In the genomic region with DNA sequence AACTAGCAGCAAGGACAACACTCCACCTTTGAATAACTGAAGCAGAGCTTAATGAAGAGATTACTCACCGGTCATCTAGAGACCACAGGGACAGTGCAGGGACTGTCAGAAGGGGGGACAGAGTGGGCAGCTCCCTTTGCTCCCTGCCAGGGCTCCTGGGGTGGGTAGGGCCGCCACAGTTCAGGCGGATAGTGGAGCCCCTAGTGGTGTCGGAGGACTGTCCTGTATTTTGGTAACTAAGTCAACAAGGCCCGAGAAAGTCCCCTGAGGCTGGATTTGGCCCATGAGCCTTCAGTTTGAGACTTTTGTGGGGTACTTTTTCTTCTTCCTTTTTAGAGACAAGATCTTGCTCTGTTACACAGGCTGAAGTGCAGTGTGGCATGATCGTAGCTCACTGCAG, we compare ENCODE assay signal across 2 cellular contexts.
TF ChIP-seq lines count a peak whose summit lies in the region.

No MANE protein-coding gene starts in this region.

TF ChIP-seq in HepG2, 621 proteins besides CTCF, POLR2A, EP300 and RAD21 (continues in another document):
- TF ChIP-seq ZNF318 (CRISPR knock-in tag; IDR thresholded peaks at IDR 0.05) (no peak), ZNF841 (CRISPR knock-in tag; IDR thresholded peaks at IDR 0.05; ENCODE audit: borderline replicate concordance) (no peak), ZFX (CRISPR knock-in tag; IDR thresholded peaks at IDR 0.05; ENCODE audit: low read depth) (0 out of 2 replicates have a peak, but pooled peaks have one; percentile 30), ZNF574 (CRISPR knock-in tag; IDR thresholded peaks at IDR 0.05) (peak; percentile 97), ZNF234 (CRISPR knock-in tag; conservative IDR thresholded peaks at IDR 0.05) (no peak), ZNF143 (CRISPR knock-in tag; IDR thresholded peaks at IDR 0.05) (no peak), FOXP4 (CRISPR knock-in tag; IDR thresholded peaks at IDR 0.05) (no peak), SALL1 (CRISPR knock-in tag; IDR thresholded peaks at IDR 0.05) (0 out of 2 replicates have a peak, but pooled peaks have one; percentile 21), ZNF546 (CRISPR knock-in tag; conservative IDR thresholded peaks at IDR 0.05) (no peak), ZFY (CRISPR knock-in tag; IDR thresholded peaks at IDR 0.05) (peak; percentile 32; the same call in 1 of the 2 replicates), ZMYM4 (CRISPR knock-in tag; IDR thresholded peaks at IDR 0.05) (peak; percentile 90), POGZ (CRISPR knock-in tag; IDR thresholded peaks at IDR 0.05) (peak; percentile 61)

TF ChIP-seq in K562, 482 proteins besides CTCF, POLR2A, EP300 and RAD21:
- TF ChIP-seq ZNF778 (CRISPR knock-in tag; IDR thresholded peaks at IDR 0.05): no peak
- no peak for TF ChIP-seq E2F6 (IDR thresholded peaks at IDR 0.05; ENCODE audit: borderline replicate concordance in 1 of 2, extremely low read depth in 1 of 2, insufficient read depth in 1 of 2, insufficient read length in 1 of 2, low read depth in 1 of 2, low read length in 1 of 2, poor library complexity in 1 of 2, severe bottlenecking in 1 of 2)
- TF ChIP-seq ZNF561 (CRISPR knock-in tag; conservative IDR thresholded peaks at IDR 0.05): no peak
- no peak for TF ChIP-seq ZFP30 (CRISPR knock-in tag; IDR thresholded peaks at IDR 0.05; ENCODE audit: borderline replicate concordance)
- no peak for TF ChIP-seq SREBF1 (IDR thresholded peaks at IDR 0.05; ENCODE audit: borderline replicate concordance, low read depth, low read length)
- no peak for TF ChIP-seq ZFP1 (CRISPR knock-in tag; IDR thresholded peaks at IDR 0.05)
- no peak for TF ChIP-seq TAF9B (IDR thresholded peaks at IDR 0.05; ENCODE audit: partially characterized antibody)
- no peak for TF ChIP-seq ASH1L (IDR thresholded peaks at IDR 0.05; ENCODE audit: borderline replicate concordance, low read depth, partially characterized antibody)
- TF ChIP-seq ZBTB33 (CRISPR knock-in tag; IDR thresholded peaks at IDR 0.05): no peak
- no peak for TF ChIP-seq THAP7 (CRISPR knock-in tag; IDR thresholded peaks at IDR 0.05)
